In the genomic region with DNA sequence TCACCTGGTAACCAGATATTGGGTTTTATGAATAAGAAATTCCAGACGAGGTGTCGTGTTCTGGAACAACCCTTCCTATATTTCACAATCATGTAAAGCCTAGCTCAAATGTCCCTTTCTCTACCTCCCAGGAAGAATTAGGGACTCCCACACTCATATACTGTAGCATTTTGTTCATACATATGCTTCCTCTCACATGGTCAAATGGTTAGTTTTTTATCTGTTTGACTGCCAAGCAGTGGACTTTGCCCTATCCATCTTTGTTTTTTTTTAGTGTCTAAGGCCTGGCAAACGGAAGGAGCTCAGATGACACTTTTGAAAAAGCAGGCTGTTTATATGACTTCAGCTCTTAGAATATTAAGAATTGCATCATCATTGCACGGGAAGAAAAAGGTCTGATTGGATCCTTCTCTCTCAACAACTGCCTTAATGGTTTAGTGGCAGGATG, we compare ENCODE assay signal across 13 cellular contexts.
A peak's percentile ranks its signal among the peaks of the same experiment; 100 is the strongest.
DNase-seq lines count a peak whose midpoint lies in the region; ATAC-seq and TF ChIP-seq lines count a peak whose summit lies in the region.
"Had no signal": no experiment of that assay in that cellular context is flagged by ENCODE, and none has a peak within 500 bp of the region (broad histone marks: within the 10 kb centered on the region; RNA-seq: fewer than 3 reads in every experiment).

No MANE protein-coding gene starts in this region.

- peaks cover 19% of the 10 kb centered on the region for H3K4me1 Mint-ChIP-seq in MCF 10A (ENCODE audit: insufficient read depth, unreplicated experiment)
- peaks cover 19% of the 10 kb centered on the region for H3K4me1 Mint-ChIP-seq in activated T-cell treated with anti-CD3 and anti-CD28 coated beads, Interleukin-2, amount 50 U/mL, for 4 hours (ENCODE audit: low read depth)

- no TSS peak for BruUV-seq in MCF 10A (replicated peaks; lab: Mats Ljungman, UMichigan)

- H3K27me3 ChIP-seq in breast epithelium (no peaks in the 10 kb centered on the region), adipocyte (replicated peaks; ENCODE audit: control insufficient read depth, insufficient read depth, low read length) (no peaks in the 10 kb centered on the region), HAP-1 (ENCODE audit: low read depth) (no peaks in the 10 kb centered on the region)
- H3K27me3 ChIP-seq: neutrophil had no signal

- H3K4me3 Mint-ChIP-seq in MCF 10A (ENCODE audit: unreplicated experiment), result no peak overlapping the region
- no peak overlapping the region for H3K4me3 Mint-ChIP-seq in activated T-cell treated with anti-CD3 and anti-CD28 coated beads, Interleukin-2, amount 50 U/mL, for 4 hours
- H3K4me3 Mint-ChIP-seq: stimulated activated naive CD8-positive, alpha-beta T cell treated with anti-CD3 and anti-CD28 coated beads, Interleukin-15, amount 100 ng/mL, for 72 hours had no signal

- CTCF ChIA-PET in MCF 10A (lab: Yijun Ruan, JAX), result interaction anchor here (0.5 to 1.5 kb wide), 3 partner anchors 11 to 76 kb away, joined by 3 read pairs; no protein-coding TSS in a partner anchor

- no peak for ATAC-seq in activated T-cell treated with anti-CD3 and anti-CD28 coated beads, Interleukin-2, amount 50 U/mL, for 4 hours
- ATAC-seq: stimulated activated naive CD8-positive, alpha-beta T cell treated with anti-CD3 and anti-CD28 coated beads, Interleukin-15, amount 100 ng/mL, for 72 hours had no signal

- no peak overlapping the region for H3K27ac Mint-ChIP-seq in MCF 10A (ENCODE audit: low read depth, unreplicated experiment)
- H3K27ac Mint-ChIP-seq: stimulated activated naive CD8-positive, alpha-beta T cell treated with anti-CD3 and anti-CD28 coated beads, Interleukin-15, amount 100 ng/mL, for 72 hours had no signal

- TF ChIP-seq CTCF in MCF 10A (IDR thresholded peaks at IDR 0.05; ENCODE audit: unreplicated experiment), result no peak
- no peak for TF ChIP-seq CTCF in breast epithelium (IDR thresholded peaks at IDR 0.05)

- in situ Hi-C loops in G401 (cut with HindIII; ENCODE audit: low sequenced_read_pairs), result no loop called here
- in situ Hi-C loops in HAP-1 (cut with MboI; ENCODE audit: low sequenced_read_pairs), result no loop called here

- no peak for TF ChIP-seq POLR2A in breast epithelium (IDR thresholded peaks at IDR 0.05)

- POLR2A ChIA-PET in MCF 10A (lab: Yijun Ruan, JAX), result interaction anchor here (0.6 to 1.3 kb wide), 5 partner anchors 12 to 516 kb away, joined by 3 to 5 read pairs (median 4); no protein-coding TSS in a partner anchor

- H3K27ac ChIP-seq in breast epithelium, result peak overlapping the region in 1 of 2 donors; percentile 14
- H3K27ac ChIP-seq: HL-60, neutrophil had no signal

- DNase-seq in MCF 10A (ENCODE audit: unreplicated experiment) (peak; percentile 59), breast epithelium (ENCODE audit: low spot score in 2 of 2) (no peak), adipocyte (ENCODE audit: low read depth) (peak; percentile 28), left kidney (ENCODE audit: low read depth, low spot score) (peak; percentile 73), G401 (ENCODE audit: low spot score) (no peak), iPS-NIHi11 (ENCODE audit: low spot score) (no peak), HAP-1 (ENCODE audit: low spot score in 2 of 2) (no peak)
- DNase-seq in activated T-cell treated with anti-CD3 and anti-CD28 coated beads, Interleukin-2, amount 50 U/mL, for 4 hours, result no peak
- DNase-seq: EL; NCI-H1105; stimulated activated naive CD8-positive, alpha-beta T cell treated with anti-CD3 and anti-CD28 coated beads, Interleukin-15, amount 100 ng/mL, for 72 hours had no signal

- H3K36me3 ChIP-seq in breast epithelium (no peaks in the 10 kb centered on the region), adipocyte (ENCODE audit: control insufficient read depth, insufficient read depth, low read length, severe bottlenecking) (no peaks in the 10 kb centered on the region), HAP-1 (replicated peaks) (no peaks in the 10 kb centered on the region)
- H3K36me3 ChIP-seq: neutrophil had no signal

- no peaks in the 10 kb centered on the region for H3K27me3 Mint-ChIP-seq in MCF 10A (ENCODE audit: insufficient read depth, unreplicated experiment)
- H3K27me3 Mint-ChIP-seq in activated T-cell treated with anti-CD3 and anti-CD28 coated beads, Interleukin-2, amount 50 U/mL, for 4 hours (ENCODE audit: low read depth), result no peaks in the 10 kb centered on the region
- H3K27me3 Mint-ChIP-seq: stimulated activated naive CD8-positive, alpha-beta T cell treated with anti-CD3 and anti-CD28 coated beads, Interleukin-15, amount 100 ng/mL, for 72 hours had no signal

- H3K9ac ChIP-seq in adipocyte (ENCODE audit: low read length), result no peak overlapping the region

- H3K36me3 Mint-ChIP-seq in MCF 10A (ENCODE audit: insufficient read depth, unreplicated experiment), result no peaks in the 10 kb centered on the region
- H3K36me3 Mint-ChIP-seq in activated T-cell treated with anti-CD3 and anti-CD28 coated beads, Interleukin-2, amount 50 U/mL, for 4 hours (ENCODE audit: insufficient read depth), result no peaks in the 10 kb centered on the region

- no peaks in the 10 kb centered on the region for H3K9me3 Mint-ChIP-seq in MCF 10A (ENCODE audit: unreplicated experiment)
- no peaks in the 10 kb centered on the region for H3K9me3 Mint-ChIP-seq in activated T-cell treated with anti-CD3 and anti-CD28 coated beads, Interleukin-2, amount 50 U/mL, for 4 hours

- H3K4me1 ChIP-seq in breast epithelium, result peaks cover 0 to 19% of the 10 kb centered on the region in 2 donors
- H3K4me1 ChIP-seq in adipocyte (ENCODE audit: control insufficient read depth, insufficient read depth, low read length), result peaks cover 16% of the 10 kb centered on the region
- H3K4me1 ChIP-seq in HAP-1, result no peaks in the 10 kb centered on the region

- H3K9me3 ChIP-seq in breast epithelium (no peaks in the 10 kb centered on the region), adipocyte (ENCODE audit: control insufficient read depth, low read length) (no peaks in the 10 kb centered on the region), HAP-1 (no peaks in the 10 kb centered on the region)
- H3K9me3 ChIP-seq: neutrophil had no signal

- no peak overlapping the region for H3K4me3 ChIP-seq in breast epithelium
- no peak overlapping the region for H3K4me3 ChIP-seq in adipocyte (ENCODE audit: low read length)
- H3K4me3 ChIP-seq in HAP-1, result no peak overlapping the region

- intact Hi-C loops in MCF 10A (cut with micrococcal nuclease) (no loop called here), breast epithelium (cut with DNase I; ENCODE audit: low total_unique reads) (loop anchor here (10.0 kb wide), 1 partner anchor 721 kb away; no protein-coding TSS in a partner anchor)

Comparison
In these comparisons a context has a peak if more than half of its experiments do, and no peak if none do; other contexts are left out.
1. DNase-seq: peak in MCF 10A (single experiment), adipocyte (single experiment) and left kidney (single experiment); none in breast epithelium (0 of 2), G401 (single experiment), iPS-NIHi11 (single experiment), HAP-1 (0 of 2) and activated T-cell treated with anti-CD3 and anti-CD28 coated beads, Interleukin-2, amount 50 U/mL, for 4 hours (single experiment).